Comparison of ENCODE assay signal across 25 cellular contexts in the genomic region with DNA sequence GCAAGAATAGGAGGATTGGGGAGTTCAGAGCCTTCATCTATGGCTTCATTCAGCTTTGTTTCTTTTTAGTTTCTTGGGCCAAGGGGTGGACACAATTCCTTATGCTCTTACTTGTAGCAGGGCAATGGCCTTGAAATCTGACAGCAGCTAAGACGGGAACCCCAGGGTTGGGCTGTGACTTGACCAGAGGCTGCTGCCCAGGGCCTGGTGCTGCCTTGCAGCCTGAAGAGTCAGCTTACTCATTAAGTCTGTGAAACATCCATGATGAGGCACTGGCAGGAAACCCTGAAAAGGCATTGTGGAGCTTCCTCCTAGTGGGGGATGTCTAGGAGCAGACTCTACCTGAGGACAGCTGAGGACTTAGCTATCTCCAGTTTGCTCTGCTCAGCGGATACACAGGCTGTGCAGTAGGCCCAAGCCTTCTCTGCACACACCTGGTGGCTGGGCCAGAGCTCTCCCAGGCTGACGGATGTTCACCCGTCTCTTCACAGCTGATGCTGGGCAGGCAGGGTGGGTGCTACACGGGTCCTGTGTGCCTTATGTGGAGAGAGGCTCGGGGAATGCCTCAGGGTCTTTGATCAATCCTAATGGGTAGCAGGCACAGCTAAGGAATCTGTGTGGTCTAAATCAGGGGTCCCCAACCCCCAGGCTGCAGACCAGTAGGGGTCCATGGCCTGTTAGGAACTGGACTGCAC. TPM values are rescaled to one million over a fixed set of nuclear protein-coding genes. Genes with fewer than 3 reads are reported as not detected.
"Had no signal": no experiment of that assay in that cellular context is flagged by ENCODE, and none has a peak within 500 bp of the region (broad histone marks: within the 10 kb centered on the region; RNA-seq: fewer than 3 reads in every experiment).

No MANE protein-coding gene starts in this region.

- H3K9me3 ChIP-seq: left lung, psoas muscle, right atrium auricular region, thyroid gland, upper lobe of right lung had no signal

- H3K4me3 ChIP-seq: left lung, psoas muscle, right atrium auricular region, thyroid gland, upper lobe of right lung had no signal

- H3K27me3 ChIP-seq: left lung, right atrium auricular region, thyroid gland, upper lobe of right lung had no signal

- H3K4me1 ChIP-seq: left lung, psoas muscle, right atrium auricular region, upper lobe of right lung had no signal

- FAIRE-seq: kidney, small intestine had no signal

- DNase-seq: activated B cell treated with CpG ODN at 0.5 μM for 24 hours; activated CD4-positive, alpha-beta T cell treated with anti-CD3 and anti-CD28 coated beads for 4 hours; activated CD4-positive, alpha-beta T cell treated with anti-CD3 and anti-CD28 coated beads, Interleukin-2, amount 50 U/mL, for 48 hours; activated CD8-positive, alpha-beta memory T cell treated with anti-CD3 and anti-CD28 coated beads, Interleukin-2, amount 50 U/mL, for 48 hours; activated naive CD4-positive, alpha-beta T cell treated with Interleukin-2 at 50 U/mL for 16 hours; activated naive CD8-positive, alpha-beta T cell treated with anti-CD3 and anti-CD28 coated beads for 36 hours; activated T-cell treated with anti-CD3 and anti-CD28 coated beads, Interleukin-2, amount 50 U/mL, for 4 hours; amniotic stem cell; effector CD4-positive, alpha-beta T cell; foreskin melanocyte; kidney; left lung; naive thymus-derived CD4-positive, alpha-beta T cell; psoas muscle; small intestine; stimulated activated CD4-positive, alpha-beta T cell treated with anti-CD3 and anti-CD28 coated beads, Interleukin-15, amount 100 ng/mL, for 24 hours; stimulated activated CD8-positive, alpha-beta memory T cell treated with anti-CD3 and anti-CD28 coated beads, Interleukin-4, amount 100 ng/mL, for 48 hours; stimulated activated naive CD4-positive, alpha-beta T cell treated with Interleukin-2 at 50 U/mL for 16 hours; substantia nigra; T-helper 9 cell; thyroid gland; upper lobe of right lung had no signal

- H3K27ac ChIP-seq: left lung, psoas muscle, right atrium auricular region, thyroid gland, upper lobe of right lung had no signal

- H3K36me3 ChIP-seq: left lung, right atrium auricular region, thyroid gland, upper lobe of right lung had no signal

RNA-seq across cellular contexts. Expression of a gene that starts 17.8 kb away (rescaled TPM):
- total RNA-seq: activated B cell treated with CpG ODN at 0.5 μM for 24 hours; activated CD8-positive, alpha-beta memory T cell treated with anti-CD3 and anti-CD28 coated beads for 36 hours; activated naive CD8-positive, alpha-beta T cell treated with anti-CD3 and anti-CD28 coated beads for 36 hours; naive thymus-derived CD4-positive, alpha-beta T cell; T-helper 1 cell treated with Interleukin-12 subunit alpha and Interleukin-12 subunit beta and Interleukin-4 antibody, amounts not matched to agents 30 ng/mL and 1 ng/mL, for 36 hours had no signal
- polyA plus RNA-seq: naive thymus-derived CD4-positive, alpha-beta T cell had no signal
